19 cellular contexts compared by ENCODE assay signal in the genomic region with DNA sequence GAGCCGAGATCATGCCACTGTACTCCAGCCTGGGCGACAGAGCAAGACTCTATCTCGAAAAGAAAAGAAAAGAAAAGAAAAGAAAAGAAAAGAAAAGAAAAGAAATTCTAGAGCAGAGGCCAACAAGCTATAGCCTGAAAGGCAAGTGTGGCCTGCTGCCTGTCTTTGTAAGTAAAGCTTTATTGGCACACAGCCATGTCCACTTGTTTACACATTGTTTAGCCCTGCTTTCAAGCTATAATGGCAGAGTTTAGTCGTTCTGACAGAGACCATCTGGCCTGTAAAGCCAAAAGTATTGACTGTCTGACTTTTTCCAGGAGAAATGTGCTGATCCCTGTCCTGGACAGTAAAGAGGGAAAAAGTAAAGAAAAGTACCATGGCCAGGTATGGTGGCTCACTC. TPM values are rescaled to one million over a fixed set of nuclear protein-coding genes. Genes with fewer than 3 reads are reported as not detected.
DNase-seq lines count a peak whose midpoint lies in the region; ATAC-seq, FAIRE-seq and TF ChIP-seq lines count a peak whose summit lies in the region.
"Had no signal": no experiment of that assay in that cellular context is flagged by ENCODE, and none has a peak within 500 bp of the region (broad histone marks: within the 10 kb centered on the region; RNA-seq: fewer than 3 reads in every experiment).

No MANE protein-coding gene starts in this region.

- TF ChIP-seq CTCF in endothelial cell of umbilical vein (IDR thresholded peaks at IDR 0.05; ENCODE audit: extremely low read depth in 1 of 2, insufficient read depth in 1 of 2, low read depth in 1 of 2, low read length in 2 of 2), result no peak

- no peaks in the 10 kb centered on the region for H3K27me3 ChIP-seq in endothelial cell of umbilical vein (ENCODE audit: control insufficient read depth in 2 of 2, insufficient read depth in 2 of 2, low read length in 2 of 2)
- H3K27me3 ChIP-seq: transverse colon had no signal

- no peak overlapping the region for H3K27ac Mint-ChIP-seq in stimulated activated naive B cell treated with anti-CD40 and anti-IgM and Interleukin-4, amounts not matched to agents 10 μg/mL and 1 μg/mL and 100 μg/mL, for 72 hours
- H3K27ac Mint-ChIP-seq: T-helper 17 cell had no signal

- peaks cover 10% of the 10 kb centered on the region for H3K4me1 ChIP-seq in endothelial cell of umbilical vein (ENCODE audit: control insufficient read depth, extremely low read depth, insufficient read depth, low read length)
- H3K4me1 ChIP-seq: transverse colon had no signal

- H3K79me2 ChIP-seq in endothelial cell of umbilical vein (ENCODE audit: control insufficient read depth, insufficient read depth, low read length), result no peaks in the 10 kb centered on the region

- H3K4me1 Mint-ChIP-seq in stimulated activated naive B cell treated with anti-CD40 and anti-IgM and Interleukin-4, amounts not matched to agents 10 μg/mL and 1 μg/mL and 100 μg/mL, for 72 hours, result peaks cover 0 to 6% of the 10 kb centered on the region in 2 donors
- H3K4me1 Mint-ChIP-seq: T-helper 17 cell had no signal

- no peaks in the 10 kb centered on the region for H3K36me3 ChIP-seq in endothelial cell of umbilical vein (ENCODE audit: control insufficient read depth in 2 of 2, extremely low read depth in 1 of 2, insufficient read depth in 2 of 2, low read length in 2 of 2)
- H3K36me3 ChIP-seq: transverse colon had no signal

- H3K9me3 Mint-ChIP-seq in stimulated activated naive B cell treated with anti-CD40 and anti-IgM and Interleukin-4, amounts not matched to agents 10 μg/mL and 1 μg/mL and 100 μg/mL, for 72 hours, result peaks cover 0 to 2% of the 10 kb centered on the region in 2 donors

- no peak for ATAC-seq in stimulated activated naive B cell treated with anti-CD40 and anti-IgM and Interleukin-4, amounts not matched to agents 10 μg/mL and 1 μg/mL and 100 μg/mL, for 72 hours (replicated peaks)
- ATAC-seq: left cardiac atrium, T-helper 17 cell had no signal

- H3K4me3 ChIP-seq in endothelial cell of umbilical vein (replicated peaks in 1 of 3; ENCODE audit: insufficient read depth in 1 of 3, low read depth in 1 of 3, low read length in 3 of 3), result no peak overlapping the region
- H3K4me3 ChIP-seq: transverse colon had no signal

- no peaks in the 10 kb centered on the region for H3K9me3 ChIP-seq in endothelial cell of umbilical vein (replicated peaks; ENCODE audit: control insufficient read depth, insufficient read depth, low read length)
- H3K9me3 ChIP-seq: transverse colon had no signal

- no peak for TF ChIP-seq POLR2A in endothelial cell of umbilical vein (IDR thresholded peaks at IDR 0.05; ENCODE audit: low read depth, low read length)

- no TSS peak for BruUV-seq in endothelial cell of umbilical vein (replicated peaks; lab: Mats Ljungman, UMichigan)

- POLR2A ChIA-PET in endothelial cell of umbilical vein (lab: Charles Lee), result no interaction called here

- peaks cover 0 to 8% of the 10 kb centered on the region in 2 donors for H3K27me3 Mint-ChIP-seq in stimulated activated naive B cell treated with anti-CD40 and anti-IgM and Interleukin-4, amounts not matched to agents 10 μg/mL and 1 μg/mL and 100 μg/mL, for 72 hours

- H3K4me2 ChIP-seq in endothelial cell of umbilical vein (ENCODE audit: insufficient read depth, low read length), result no peak overlapping the region

- no peaks in the 10 kb centered on the region for H3K9me1 ChIP-seq in endothelial cell of umbilical vein (replicated peaks; ENCODE audit: control insufficient read depth, extremely low read depth, insufficient read depth, low read length)

- peak; percentile 28 for FAIRE-seq in endothelial cell of umbilical vein (lab: Jason Lieb, UNC)
- FAIRE-seq: H54 had no signal

- dilution Hi-C loops in endothelial cell of umbilical vein (cut with MboI; ENCODE audit: extremely low pct_ligation_motif_present, low sequenced_read_pairs), result no loop called here

- intact Hi-C loops in endothelial cell of umbilical vein (cut with micrococcal nuclease), result no loop called here

- H3K27ac ChIP-seq in endothelial cell of umbilical vein (ENCODE audit: insufficient read depth, low read depth, low read length), result no peak overlapping the region
- H3K27ac ChIP-seq: C4-2B, transverse colon had no signal

- no peak overlapping the region for H2AFZ ChIP-seq in endothelial cell of umbilical vein (ENCODE audit: low read depth, low read length)

- peaks cover 0 to 2% of the 10 kb centered on the region in 2 donors for H3K36me3 Mint-ChIP-seq in stimulated activated naive B cell treated with anti-CD40 and anti-IgM and Interleukin-4, amounts not matched to agents 10 μg/mL and 1 μg/mL and 100 μg/mL, for 72 hours

- CTCF ChIA-PET in endothelial cell of umbilical vein (lab: Charles Lee), result interaction anchor here (0.8 to 2.6 kb wide), 2 partner anchors 9 to 23 kb away, joined by 3 to 12 read pairs; no protein-coding TSS in a partner anchor

- DNase-seq in DMS53 (lab: John Stamatoyannopoulos, UW), result peak; percentile 25
- no peak for DNase-seq in DMS53 treated with DMSO at 0.1 percent for 48 hours (lab: John Stamatoyannopoulos, UW; ENCODE audit: unreplicated experiment)
- DNase-seq in NCI-H446 treated with DMSO at 0.1 percent for 48 hours (lab: John Stamatoyannopoulos, UW), result peak; percentile 44
- no peak for DNase-seq in endothelial cell of umbilical vein (ENCODE audit: low read depth, low spot score)
- DNase-seq in NCI-H2227 treated with DMSO at 0.1 percent for 48 hours (lab: John Stamatoyannopoulos, UW), result no peak
- no peak for DNase-seq in activated CD8-positive, alpha-beta memory T cell treated with anti-CD3 and anti-CD28 coated beads for 24 hours
- no peak for DNase-seq in stimulated activated naive B cell treated with anti-CD40 and anti-IgM and Interleukin-4, amounts not matched to agents 10 μg/mL and 1 μg/mL and 100 μg/mL, for 72 hours
- no peak for DNase-seq in islet precursor cell
- DNase-seq: 8988T; activated CD4-positive, CD25-positive, alpha-beta regulatory T cell treated with anti-CD3 and anti-CD28 coated beads, Interleukin-2, amount 50 U/mL, for 72 hours; activated naive CD4-positive, alpha-beta T cell treated with Interleukin-2 at 50 U/mL for 16 hours; left cardiac atrium; NCI-H1048; T-helper 17 cell; transverse colon had no signal

- no peak overlapping the region for H3K9ac ChIP-seq in endothelial cell of umbilical vein (replicated peaks; ENCODE audit: extremely low read depth, insufficient read depth, low read length)

- H4K20me1 ChIP-seq in endothelial cell of umbilical vein (replicated peaks; ENCODE audit: control insufficient read depth, extremely low read depth, insufficient read depth, low read length), result no peaks in the 10 kb centered on the region

- no peak overlapping the region for H3K4me3 Mint-ChIP-seq in stimulated activated naive B cell treated with anti-CD40 and anti-IgM and Interleukin-4, amounts not matched to agents 10 μg/mL and 1 μg/mL and 100 μg/mL, for 72 hours
- H3K4me3 Mint-ChIP-seq: T-helper 17 cell had no signal

TF ChIP-seq in endothelial cell of umbilical vein, 7 proteins besides CTCF, POLR2A, EP300 and RAD21:
- TF ChIP-seq POLR2AphosphoS5 (IDR thresholded peaks at IDR 0.05; ENCODE audit: insufficient read depth, low read depth, low read length) (no peak), JUN (IDR thresholded peaks at IDR 0.05; ENCODE audit: borderline replicate concordance, insufficient read depth, insufficient read length, low read depth) (no peak), GATA2 (IDR thresholded peaks at IDR 0.05; ENCODE audit: insufficient read depth, insufficient read length, low read depth, low read length) (no peak), EZH2 (IDR thresholded peaks at IDR 0.05; ENCODE audit: borderline replicate concordance, low read depth, low read length, severe bottlenecking) (no peak), MYC (IDR thresholded peaks at IDR 0.05; ENCODE audit: low read depth, low read length) (no peak), FOS (IDR thresholded peaks at IDR 0.05; ENCODE audit: borderline replicate concordance, insufficient read depth, low read length) (no peak)

RNA-seq across cellular contexts. Expression of gene NWD1, which starts 18.3 kb away (rescaled TPM):
- not detected in 2 replicates for total RNA-seq in endothelial cell of umbilical vein
- not detected in 2 replicates for polyA plus RNA-seq in endothelial cell of umbilical vein
- polyA plus RNA-seq in endothelial cell of umbilical vein (2011; cell fraction: cytosol; rRNA removed), result not detected in 2 replicates
- not detected in 2 replicates for polyA plus RNA-seq in endothelial cell of umbilical vein (2011; cell fraction: nucleus; rRNA removed)
- polyA plus RNA-seq in endothelial cell of umbilical vein (2012), result not detected in 2 replicates
- polyA minus RNA-seq in endothelial cell of umbilical vein, result not detected in 2 replicates
- 0.20 TPM for polyA minus RNA-seq in endothelial cell of umbilical vein (2011; cell fraction: cytosol; rRNA and poly(A)+ RNA removed)
- not detected in 2 replicates for polyA minus RNA-seq in endothelial cell of umbilical vein (2011; cell fraction: nucleus; rRNA and poly(A)+ RNA removed)
- total RNA-seq: fibroblast of lung, osteoblast had no signal
- polyA plus RNA-seq: fibroblast of lung had no signal

Comparison
In these comparisons a context has a peak if more than half of its experiments do, and no peak if none do; other contexts are left out.
1. DNase-seq: peak in DMS53 (single experiment) and NCI-H446 treated with DMSO at 0.1 percent for 48 hours (single experiment); none in DMS53 treated with DMSO at 0.1 percent for 48 hours (single experiment), endothelial cell of umbilical vein (single experiment), NCI-H2227 treated with DMSO at 0.1 percent for 48 hours (single experiment), activated CD8-positive, alpha-beta memory T cell treated with anti-CD3 and anti-CD28 coated beads for 24 hours (single experiment), stimulated activated naive B cell treated with anti-CD40 and anti-IgM and Interleukin-4, amounts not matched to agents 10 μg/mL and 1 μg/mL and 100 μg/mL, for 72 hours (single experiment) and islet precursor cell (single experiment).